12 cellular contexts compared by ENCODE assay signal in genomic region chr22:27192135-27192900, GRCh38.
"Had no signal": no experiment of that assay in that cellular context is flagged by ENCODE, and none has a peak within 500 bp of the region (broad histone marks: within the 10 kb centered on the region; RNA-seq: fewer than 3 reads in every experiment).

No MANE protein-coding gene starts in this region.

- H3K4me2 ChIP-seq: smooth muscle cell had no signal

- H3K79me2 ChIP-seq: parathyroid adenoma had no signal

- DNase-seq: activated B cell treated with CpG ODN at 0.5 μM for 24 hours; activated CD4-positive, alpha-beta T cell treated with anti-CD3 and anti-CD28 coated beads, Interleukin-2, amount 50 U/mL, for 1 hour; activated naive CD4-positive, alpha-beta T cell treated with anti-CD3 and anti-CD28 coated beads for 36 hours; activated T-cell treated with anti-CD3 and anti-CD28 coated beads for 4 hours; adrenal gland; dermis blood vessel endothelial cell; glutamatergic neuron; mammary epithelial cell; transverse colon had no signal

- ATAC-seq: activated T-helper 17 cell treated with anti-CD3 and anti-CD28 coated beads, Interleukin-2, amount 50 U/mL, for 72 hours had no signal

- H3K4me3 ChIP-seq: adrenal gland, smooth muscle cell, transverse colon had no signal

- H2AFZ ChIP-seq: parathyroid adenoma had no signal

- H3K9me3 ChIP-seq: adrenal gland, transverse colon had no signal

- H3K27ac ChIP-seq: adrenal gland, parathyroid adenoma, transverse colon had no signal

- H3K4me1 ChIP-seq: adrenal gland, parathyroid adenoma, transverse colon had no signal

- H3K9ac ChIP-seq: parathyroid adenoma had no signal

- H3K36me3 ChIP-seq: adrenal gland, transverse colon had no signal
